26 cellular contexts compared by ENCODE assay signal in genomic region chr7:148435715-148436114, GRCh38.
"Had no signal": no experiment of that assay in that cellular context is flagged by ENCODE, and none has a peak within 500 bp of the region (broad histone marks: within the 10 kb centered on the region; RNA-seq: fewer than 3 reads in every experiment).

No MANE protein-coding gene starts in this region.

- H3K36me3 Mint-ChIP-seq: activated naive CD4-positive, alpha-beta T cell treated with anti-CD3 and anti-CD28 coated beads, Interleukin-2, amount 50 U/mL, for 24 hours; T-cell had no signal

- H3K27me3 Mint-ChIP-seq: activated naive CD4-positive, alpha-beta T cell treated with anti-CD3 and anti-CD28 coated beads, Interleukin-2, amount 50 U/mL, for 24 hours had no signal

- H3K27ac ChIP-seq: breast epithelium, Peyer's patch, RWPE1, SJSA1, WERI-Rb-1 had no signal

- H3K4me3 Mint-ChIP-seq: activated CD8-positive, alpha-beta T cell treated with anti-CD3 and anti-CD28 coated beads, Interleukin-2, amount 10 ng/mL, durations not matched to agents 7 days and 5 days; activated naive CD4-positive, alpha-beta T cell treated with anti-CD3 and anti-CD28 coated beads, Interleukin-2, amount 50 U/mL, for 24 hours; T-cell had no signal

- DNase-seq: activated CD4-positive, alpha-beta T cell treated with anti-CD3 and anti-CD28 coated beads for 48 hours; activated CD4-positive, alpha-beta T cell treated with anti-CD3 and anti-CD28 coated beads, Interleukin-2, amount 50 U/mL, for 4 hours; activated CD4-positive, CD25-positive, alpha-beta regulatory T cell treated with anti-CD3 and anti-CD28 coated beads, Interleukin-2, amount 50 U/mL, for 72 hours; activated CD8-positive, alpha-beta memory T cell treated with anti-CD3 and anti-CD28 coated beads, Interleukin-2, amount 50 U/mL, for 48 hours; activated CD8-positive, alpha-beta T cell treated with anti-CD3 and anti-CD28 coated beads, Interleukin-2, amount 10 ng/mL, durations not matched to agents 7 days and 5 days; activated effector memory CD4-positive, alpha-beta T cell treated with Interleukin-2 at 50 U/mL for 16 hours; activated naive CD4-positive, alpha-beta T cell; activated T-cell treated with anti-CD3 and anti-CD28 coated beads, Interleukin-2, amount 50 U/mL, for 1 hour; aorta; caudate nucleus; Kasumi-1; NCI-H1105 treated with DMSO at 0.1 percent for 48 hours; NCI-H1436 treated with DMSO at 0.1 percent for 48 hours; NCI-H187; NCI-H2081; NCI-H446; NCI-H524; Peyer's patch; SHP77; T-cell had no signal

- ATAC-seq: activated CD8-positive, alpha-beta T cell treated with anti-CD3 and anti-CD28 coated beads, Interleukin-2, amount 10 ng/mL, durations not matched to agents 7 days and 5 days; T-cell had no signal

- H3K27ac Mint-ChIP-seq: activated CD8-positive, alpha-beta T cell treated with anti-CD3 and anti-CD28 coated beads, Interleukin-2, amount 10 ng/mL, durations not matched to agents 7 days and 5 days; activated naive CD4-positive, alpha-beta T cell treated with anti-CD3 and anti-CD28 coated beads, Interleukin-2, amount 50 U/mL, for 24 hours; T-cell had no signal

- H3K9me3 Mint-ChIP-seq: activated naive CD4-positive, alpha-beta T cell treated with anti-CD3 and anti-CD28 coated beads, Interleukin-2, amount 50 U/mL, for 24 hours; T-cell had no signal

- H3K4me3 ChIP-seq: breast epithelium, K562, Peyer's patch, SJSA1 had no signal

- H3K4me1 Mint-ChIP-seq: activated naive CD4-positive, alpha-beta T cell treated with anti-CD3 and anti-CD28 coated beads, Interleukin-2, amount 50 U/mL, for 24 hours; T-cell had no signal

- FAIRE-seq: K562 had no signal

- H3K4me1 ChIP-seq: breast epithelium, SJSA1 had no signal

- H3K9me3 ChIP-seq: Peyer's patch, SJSA1 had no signal

- H3K27me3 ChIP-seq: breast epithelium, Peyer's patch, SJSA1 had no signal

- H3K36me3 ChIP-seq: breast epithelium, Peyer's patch, SJSA1, WERI-Rb-1 had no signal
